In genomic region chr4:27057053-27057452, GRCh38 we compare ENCODE assay signal across 33 cellular contexts.
"Had no signal": no experiment of that assay in that cellular context is flagged by ENCODE, and none has a peak within 500 bp of the region (broad histone marks: within the 10 kb centered on the region; RNA-seq: fewer than 3 reads in every experiment).

No MANE protein-coding gene starts in this region.

- ATAC-seq: activated naive CD4-positive, alpha-beta T cell treated with anti-CD3 and anti-CD28 coated beads, Interleukin-2, amount 50 U/mL, for 72 hours; activated T-cell treated with anti-CD3 and anti-CD28 coated beads, Interleukin-2, amount 50 U/mL, for 4 hours; PC-3; SK-N-SH treated with all-trans-retinoic acid at 6 μM for 48 hours had no signal

- H3K27me3 ChIP-seq: brain microvascular endothelial cell, MG63, Peyer's patch had no signal

- H3K27ac Mint-ChIP-seq: activated B cell treated with CpG ODN at 0.5 μM for 24 hours; activated CD4-positive, alpha-beta memory T cell treated with anti-CD3 and anti-CD28 coated beads for 36 hours; activated naive CD4-positive, alpha-beta T cell treated with anti-CD3 and anti-CD28 coated beads for 36 hours; activated naive CD4-positive, alpha-beta T cell treated with anti-CD3 and anti-CD28 coated beads, Interleukin-2, amount 50 U/mL, for 72 hours; activated T-helper 1 cell treated with anti-CD3 and anti-CD28 coated beads, Interleukin-12 subunit alpha, Interleukin-12 subunit beta, Interleukin-2, Interleukin-4 antibody, amounts not matched to agents 30 ng/mL and 10 ng/mL and 1 ng/mL, durations not matched to agents 14 hours and 24 hours and 36 hours had no signal

- H3K4me1 Mint-ChIP-seq: activated B cell treated with CpG ODN at 0.5 μM for 24 hours had no signal

- H3K27ac ChIP-seq: brain microvascular endothelial cell, Peyer's patch had no signal

- H3K4me1 ChIP-seq: Peyer's patch had no signal

- H3K36me3 ChIP-seq: brain microvascular endothelial cell, MG63, Peyer's patch had no signal

- DNase-seq: activated B cell treated with CpG ODN at 0.5 μM for 24 hours; activated CD4-positive, alpha-beta memory T cell treated with anti-CD3 and anti-CD28 coated beads for 36 hours; activated CD4-positive, alpha-beta T cell treated with anti-CD3 and anti-CD28 coated beads for 4 hours; activated CD4-positive, alpha-beta T cell treated with anti-CD3 and anti-CD28 coated beads, Interleukin-2, amount 50 U/mL, for 1 hour; activated CD4-positive, CD25-positive, alpha-beta regulatory T cell treated with anti-CD3 and anti-CD28 coated beads, Interleukin-2, amount 50 U/mL, for 72 hours; activated CD8-positive, alpha-beta memory T cell treated with anti-CD3 and anti-CD28 coated beads, Interleukin-2, amount 50 U/mL, for 4 hours; activated gamma-delta T cell treated with Interleukin-2 at 50 U/mL for 16 hours; activated naive CD4-positive, alpha-beta T cell treated with anti-CD3 and anti-CD28 coated beads for 36 hours; activated T-cell treated with anti-CD3 and anti-CD28 coated beads for 4 hours; activated T-cell treated with anti-CD3 and anti-CD28 coated beads, Interleukin-2, amount 50 U/mL, for 4 hours; anterior cingulate cortex; brain microvascular endothelial cell; Kasumi-1; KBM-7; MG63; NCI-H1048; NCI-H1105 treated with DMSO at 0.1 percent for 48 hours; NCI-H1436; NCI-H1694 treated with DMSO at 0.1 percent for 48 hours; NCI-H2029; NCI-H510A; NCI-H526; NCI-H748 treated with DMSO at 0.1 percent for 48 hours; NK-92 treated with Interleukin-12 subunit alpha and Interleukin-12 subunit beta, amount 100 ng/mL, for 24 hours; PC-3; Peyer's patch; SIG-M5; T-helper 1 cell; T-helper 2 cell; T-helper 9 cell had no signal

- H3K9me3 Mint-ChIP-seq: activated B cell treated with CpG ODN at 0.5 μM for 24 hours; activated CD4-positive, alpha-beta memory T cell treated with anti-CD3 and anti-CD28 coated beads for 36 hours; activated naive CD4-positive, alpha-beta T cell treated with anti-CD3 and anti-CD28 coated beads for 36 hours; activated naive CD4-positive, alpha-beta T cell treated with anti-CD3 and anti-CD28 coated beads, Interleukin-2, amount 50 U/mL, for 72 hours; activated T-cell treated with anti-CD3 and anti-CD28 coated beads, Interleukin-2, amount 50 U/mL, for 4 hours; activated T-helper 1 cell treated with anti-CD3 and anti-CD28 coated beads, Interleukin-12 subunit alpha, Interleukin-12 subunit beta, Interleukin-2, Interleukin-4 antibody, amounts not matched to agents 30 ng/mL and 10 ng/mL and 1 ng/mL, durations not matched to agents 14 hours and 24 hours and 36 hours had no signal

- H3K4me3 Mint-ChIP-seq: activated B cell treated with CpG ODN at 0.5 μM for 24 hours; activated CD4-positive, alpha-beta memory T cell treated with anti-CD3 and anti-CD28 coated beads for 36 hours; activated naive CD4-positive, alpha-beta T cell treated with anti-CD3 and anti-CD28 coated beads for 36 hours; activated T-cell treated with anti-CD3 and anti-CD28 coated beads, Interleukin-2, amount 50 U/mL, for 4 hours; activated T-helper 1 cell treated with anti-CD3 and anti-CD28 coated beads, Interleukin-12 subunit alpha, Interleukin-12 subunit beta, Interleukin-2, Interleukin-4 antibody, amounts not matched to agents 30 ng/mL and 10 ng/mL and 1 ng/mL, durations not matched to agents 14 hours and 24 hours and 36 hours had no signal

- H3K9me3 ChIP-seq: MG63, Peyer's patch had no signal

- H3K4me3 ChIP-seq: MG63, Peyer's patch had no signal

- H3K36me3 Mint-ChIP-seq: activated CD4-positive, alpha-beta memory T cell treated with anti-CD3 and anti-CD28 coated beads for 36 hours; activated naive CD4-positive, alpha-beta T cell treated with anti-CD3 and anti-CD28 coated beads, Interleukin-2, amount 50 U/mL, for 72 hours had no signal
